1 cellular context compared by ENCODE assay signal in the genomic region with DNA sequence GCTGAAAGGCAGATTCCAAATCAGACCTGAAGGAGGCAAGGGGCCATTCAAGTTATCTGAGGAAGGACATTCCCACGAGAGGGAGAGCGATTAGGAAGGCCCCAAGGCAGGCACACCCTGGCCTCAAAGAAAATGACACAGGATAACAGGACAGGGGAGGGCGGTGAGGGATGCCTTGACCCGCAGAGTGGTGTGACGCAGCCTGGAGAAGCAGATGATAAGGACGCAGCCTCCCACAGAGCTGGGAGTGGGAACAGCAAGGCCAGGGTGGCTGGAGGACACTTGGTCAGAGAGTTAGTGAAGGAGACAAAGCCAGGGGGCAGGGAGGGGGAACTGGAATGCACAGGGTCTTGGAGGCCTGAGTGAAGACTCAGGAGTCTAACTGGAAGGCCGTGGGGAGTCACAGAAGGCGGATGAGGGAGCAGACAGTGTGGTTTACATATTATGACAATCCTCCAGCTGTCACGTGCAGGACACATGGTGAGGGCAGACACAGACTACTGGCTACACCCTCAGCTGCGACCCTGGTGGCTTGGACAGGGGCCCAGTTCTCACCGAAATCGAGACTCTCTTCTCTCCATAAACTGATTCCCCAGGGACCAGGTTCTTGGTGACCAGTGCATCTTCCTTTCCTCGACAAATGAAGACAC.
TF ChIP-seq lines count a peak whose summit lies in the region.

No MANE protein-coding gene starts in this region.

TF ChIP-seq in IMR-90, 13 proteins besides CTCF, POLR2A, EP300 and RAD21:
- TF ChIP-seq MAFK (IDR thresholded peaks at IDR 0.05; ENCODE audit: low read depth, low read length): no peak
- no peak for TF ChIP-seq BHLHE40 (IDR thresholded peaks at IDR 0.05; ENCODE audit: low read depth, low read length)
- no peak for TF ChIP-seq RCOR1 (IDR thresholded peaks at IDR 0.05; ENCODE audit: insufficient replicate concordance, low read length)
- TF ChIP-seq NFE2L2 (IDR thresholded peaks at IDR 0.05; ENCODE audit: low read depth, low read length): no peak
- TF ChIP-seq MAZ (IDR thresholded peaks at IDR 0.05; ENCODE audit: borderline replicate concordance, low read depth, low read length): no peak
- no peak for TF ChIP-seq CHD1 (IDR thresholded peaks at IDR 0.05; ENCODE audit: low read depth, low read length)
- no peak for TF ChIP-seq RFX5 (IDR thresholded peaks at IDR 0.05; ENCODE audit: low read depth, low read length)
- no peak for TF ChIP-seq CEBPB (IDR thresholded peaks at IDR 0.05; ENCODE audit: low read depth, low read length)
